Comparison of ENCODE assay signal across 9 cellular contexts in the genomic region with DNA sequence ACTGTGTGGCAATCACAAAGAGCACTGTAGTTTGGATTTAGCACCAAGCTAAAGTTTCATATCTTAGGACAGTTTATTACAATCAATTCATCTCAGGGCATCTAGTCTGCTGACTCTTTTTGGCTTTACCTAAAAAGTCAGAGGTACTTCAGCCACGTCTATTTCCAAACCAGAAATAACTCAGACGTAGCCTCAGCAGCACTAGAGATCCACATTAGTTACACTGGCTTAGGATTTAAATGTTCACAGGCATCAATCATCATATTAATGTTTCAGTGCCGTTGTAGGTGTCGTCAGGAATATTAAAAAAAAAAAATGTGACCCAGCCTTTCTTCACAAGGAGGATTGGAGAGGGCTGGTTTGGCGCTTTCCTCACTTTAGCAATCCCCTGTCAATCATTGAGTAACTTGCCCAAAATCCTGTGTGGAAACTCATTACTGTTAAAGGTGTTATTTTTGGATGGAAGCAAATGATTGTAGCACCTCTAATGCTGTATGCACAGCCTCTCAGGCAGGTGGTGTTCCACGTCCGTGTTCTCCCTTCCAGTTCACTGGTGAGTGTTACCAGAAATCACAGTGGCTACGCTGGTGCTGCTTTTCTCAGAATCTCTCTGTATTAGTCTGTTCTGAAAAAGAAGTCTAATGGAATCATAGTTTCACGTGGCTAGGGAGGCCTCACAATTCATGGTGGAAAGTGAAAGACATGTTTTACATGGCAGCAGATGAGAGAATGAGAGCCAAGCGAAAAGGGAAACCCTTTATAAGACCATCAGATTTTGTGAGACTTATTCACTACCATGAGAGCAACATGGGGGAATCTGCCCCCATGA. TPM values are rescaled to one million over a fixed set of nuclear protein-coding genes. Genes with fewer than 3 reads are reported as not detected.
A peak's percentile ranks its signal among the peaks of the same experiment; 100 is the strongest.
DNase-seq lines count a peak whose midpoint lies in the region; ATAC-seq and TF ChIP-seq lines count a peak whose summit lies in the region.
"Had no signal": no experiment of that assay in that cellular context is flagged by ENCODE, and none has a peak within 500 bp of the region (broad histone marks: within the 10 kb centered on the region; RNA-seq: fewer than 3 reads in every experiment).

No MANE protein-coding gene starts in this region.

- ATAC-seq in GM21381 (IDR thresholded peaks at IDR 0.05; ENCODE audit: unreplicated experiment): peak; percentile 86
- ATAC-seq in HG03442 (IDR thresholded peaks at IDR 0.05; ENCODE audit: unreplicated experiment): peak; percentile 74
- ATAC-seq in left ventricle myocardium superior: peak; percentile 50
- ATAC-seq in left lobe of liver: no peak

- DNase-seq in GM13976 (ENCODE audit: low spot score) (peak; percentile 38), left ventricle myocardium superior (no peak), midbrain (lab: John Stamatoyannopoulos, UW) (no peak), globus pallidus (ENCODE audit: low spot score) (no peak), left lobe of liver (ENCODE audit: low spot score) (no peak), head of caudate nucleus (no peak)
- DNase-seq: NCI-H526 treated with DMSO at 0.1 percent for 48 hours had no signal

- intact Hi-C loops in left ventricle myocardium superior (cut with micrococcal nuclease): no loop called here
- intact Hi-C loops in head of caudate nucleus (cut with DNase I): no loop called here

- in situ Hi-C loops in GM13976 (cut with MboI; ENCODE audit: low sequenced_read_pairs, unreplicated experiment): no loop called here

- no peak for TF ChIP-seq CTCF in GM13976 (IDR thresholded peaks at IDR 0.05; ENCODE audit: borderline replicate concordance, control extremely low read depth, extremely low read depth, insufficient read depth, missing control alignments)

RNA-seq across cellular contexts. Expression of a gene that starts 45.4 kb away (rescaled TPM):
- 215 TPM for total RNA-seq in left ventricle myocardium superior
- total RNA-seq in left lobe of liver: 21.4 TPM
